ENCODE assay signal across 1 cellular context in the genomic region with DNA sequence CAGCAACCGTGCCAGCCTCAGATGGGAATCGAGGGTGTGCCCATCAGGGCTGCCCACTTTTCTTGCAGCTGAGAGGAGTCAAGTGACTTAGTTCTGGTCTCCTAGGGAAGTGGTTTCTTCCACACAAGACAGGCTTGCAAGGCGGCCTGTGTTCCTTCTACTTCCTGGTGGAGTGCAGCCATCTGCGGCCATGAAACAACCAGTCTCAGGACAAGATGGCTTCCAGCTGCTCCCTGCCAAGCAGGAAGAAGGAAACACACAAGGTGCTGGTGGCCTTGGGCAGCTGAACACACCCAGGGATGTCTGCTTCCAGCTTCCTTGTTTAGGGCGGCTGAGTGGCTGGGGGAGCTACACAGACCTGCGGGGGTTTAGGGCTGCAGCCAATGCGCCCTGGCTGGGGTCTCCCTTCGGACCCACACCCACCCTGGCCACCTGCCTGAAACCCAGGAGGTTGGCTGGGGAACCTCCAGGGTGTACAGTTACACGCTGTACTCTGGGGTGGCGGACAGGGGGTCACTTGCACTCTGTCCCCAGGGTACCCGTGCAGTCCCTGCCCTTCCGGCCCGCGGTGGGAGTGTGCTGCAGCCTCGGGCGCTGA.
TF ChIP-seq lines count a peak whose summit lies in the region.

No MANE protein-coding gene starts in this region.

TF ChIP-seq in GM23338, 12 proteins besides CTCF, POLR2A, EP300 and RAD21:
- no peak for TF ChIP-seq CREB1 (CRISPR knock-in tag; IDR thresholded peaks at IDR 0.05; ENCODE audit: low read depth)
- TF ChIP-seq JUNB (IDR thresholded peaks at IDR 0.05; ENCODE audit: unreplicated experiment) = no peak
- no peak for TF ChIP-seq ZNF114 (CRISPR knock-in tag; IDR thresholded peaks at IDR 0.05)
- TF ChIP-seq POLR2AphosphoS5 (IDR thresholded peaks at IDR 0.05; ENCODE audit: low read depth) = no peak
- TF ChIP-seq, protein P1, sequence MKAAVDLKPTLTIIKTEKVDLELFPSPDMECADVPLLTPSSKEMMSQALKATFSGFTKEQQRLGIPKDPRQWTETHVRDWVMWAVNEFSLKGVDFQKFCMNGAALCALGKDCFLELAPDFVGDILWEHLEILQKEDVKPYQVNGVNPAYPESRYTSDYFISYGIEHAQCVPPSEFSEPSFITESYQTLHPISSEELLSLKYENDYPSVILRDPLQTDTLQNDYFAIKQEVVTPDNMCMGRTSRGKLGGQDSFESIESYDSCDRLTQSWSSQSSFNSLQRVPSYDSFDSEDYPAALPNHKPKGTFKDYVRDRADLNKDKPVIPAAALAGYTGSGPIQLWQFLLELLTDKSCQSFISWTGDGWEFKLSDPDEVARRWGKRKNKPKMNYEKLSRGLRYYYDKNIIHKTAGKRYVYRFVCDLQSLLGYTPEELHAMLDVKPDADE (IDR thresholded peaks at IDR 0.05) = no peak
- TF ChIP-seq EZH2phosphoT487 (IDR thresholded peaks at IDR 0.05; ENCODE audit: unreplicated experiment) = no peak
- TF ChIP-seq STAT1 (IDR thresholded peaks at IDR 0.05; ENCODE audit: unreplicated experiment) = no peak
- no peak for TF ChIP-seq NANOG (IDR thresholded peaks at IDR 0.05; ENCODE audit: borderline replicate concordance)
- TF ChIP-seq, protein P2, sequence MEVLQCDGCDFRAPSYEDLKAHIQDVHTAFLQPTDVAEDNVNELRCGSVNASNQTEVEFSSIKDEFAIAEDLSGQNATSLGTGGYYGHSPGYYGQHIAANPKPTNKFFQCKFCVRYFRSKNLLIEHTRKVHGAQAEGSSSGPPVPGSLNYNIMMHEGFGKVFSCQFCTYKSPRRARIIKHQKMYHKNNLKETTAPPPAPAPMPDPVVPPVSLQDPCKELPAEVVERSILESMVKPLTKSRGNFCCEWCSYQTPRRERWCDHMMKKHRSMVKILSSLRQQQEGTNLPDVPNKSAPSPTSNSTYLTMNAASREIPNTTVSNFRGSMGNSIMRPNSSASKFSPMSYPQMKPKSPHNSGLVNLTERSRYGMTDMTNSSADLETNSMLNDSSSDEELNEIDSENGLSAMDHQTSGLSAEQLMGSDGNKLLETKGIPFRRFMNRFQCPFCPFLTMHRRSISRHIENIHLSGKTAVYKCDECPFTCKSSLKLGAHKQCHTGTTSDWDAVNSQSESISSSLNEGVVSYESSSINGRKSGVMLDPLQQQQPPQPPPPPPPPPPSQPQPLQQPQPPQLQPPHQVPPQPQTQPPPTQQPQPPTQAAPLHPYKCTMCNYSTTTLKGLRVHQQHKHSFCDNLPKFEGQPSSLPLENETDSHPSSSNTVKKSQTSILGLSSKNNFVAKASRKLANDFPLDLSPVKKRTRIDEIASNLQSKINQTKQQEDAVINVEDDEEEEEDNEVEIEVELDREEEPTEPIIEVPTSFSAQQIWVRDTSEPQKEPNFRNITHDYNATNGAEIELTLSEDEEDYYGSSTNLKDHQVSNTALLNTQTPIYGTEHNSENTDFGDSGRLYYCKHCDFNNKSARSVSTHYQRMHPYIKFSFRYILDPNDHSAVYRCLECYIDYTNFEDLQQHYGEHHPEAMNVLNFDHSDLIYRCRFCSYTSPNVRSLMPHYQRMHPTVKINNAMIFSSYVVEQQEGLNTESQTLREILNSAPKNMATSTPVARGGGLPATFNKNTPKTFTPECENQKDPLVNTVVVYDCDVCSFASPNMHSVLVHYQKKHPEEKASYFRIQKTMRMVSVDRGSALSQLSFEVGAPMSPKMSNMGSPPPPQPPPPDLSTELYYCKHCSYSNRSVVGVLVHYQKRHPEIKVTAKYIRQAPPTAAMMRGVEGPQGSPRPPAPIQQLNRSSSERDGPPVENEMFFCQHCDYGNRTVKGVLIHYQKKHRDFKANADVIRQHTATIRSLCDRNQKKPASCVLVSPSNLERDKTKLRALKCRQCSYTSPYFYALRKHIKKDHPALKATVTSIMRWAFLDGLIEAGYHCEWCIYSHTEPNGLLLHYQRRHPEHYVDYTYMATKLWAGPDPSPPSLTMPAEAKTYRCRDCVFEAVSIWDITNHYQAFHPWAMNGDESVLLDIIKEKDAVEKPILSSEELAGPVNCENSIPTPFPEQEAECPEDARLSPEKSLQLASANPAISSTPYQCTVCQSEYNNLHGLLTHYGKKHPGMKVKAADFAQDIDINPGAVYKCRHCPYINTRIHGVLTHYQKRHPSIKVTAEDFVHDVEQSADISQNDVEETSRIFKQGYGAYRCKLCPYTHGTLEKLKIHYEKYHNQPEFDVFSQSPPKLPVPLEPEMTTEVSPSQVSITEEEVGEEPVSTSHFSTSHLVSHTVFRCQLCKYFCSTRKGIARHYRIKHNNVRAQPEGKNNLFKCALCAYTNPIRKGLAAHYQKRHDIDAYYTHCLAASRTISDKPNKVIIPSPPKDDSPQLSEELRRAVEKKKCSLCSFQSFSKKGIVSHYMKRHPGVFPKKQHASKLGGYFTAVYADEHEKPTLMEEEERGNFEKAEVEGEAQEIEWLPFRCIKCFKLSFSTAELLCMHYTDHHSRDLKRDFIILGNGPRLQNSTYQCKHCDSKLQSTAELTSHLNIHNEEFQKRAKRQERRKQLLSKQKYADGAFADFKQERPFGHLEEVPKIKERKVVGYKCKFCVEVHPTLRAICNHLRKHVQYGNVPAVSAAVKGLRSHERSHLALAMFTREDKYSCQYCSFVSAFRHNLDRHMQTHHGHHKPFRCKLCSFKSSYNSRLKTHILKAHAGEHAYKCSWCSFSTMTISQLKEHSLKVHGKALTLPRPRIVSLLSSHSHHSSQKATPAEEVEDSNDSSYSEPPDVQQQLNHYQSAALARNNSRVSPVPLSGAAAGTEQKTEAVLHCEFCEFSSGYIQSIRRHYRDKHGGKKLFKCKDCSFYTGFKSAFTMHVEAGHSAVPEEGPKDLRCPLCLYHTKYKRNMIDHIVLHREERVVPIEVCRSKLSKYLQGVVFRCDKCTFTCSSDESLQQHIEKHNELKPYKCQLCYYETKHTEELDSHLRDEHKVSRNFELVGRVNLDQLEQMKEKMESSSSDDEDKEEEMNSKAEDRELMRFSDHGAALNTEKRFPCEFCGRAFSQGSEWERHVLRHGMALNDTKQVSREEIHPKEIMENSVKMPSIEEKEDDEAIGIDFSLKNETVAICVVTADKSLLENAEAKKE (CRISPR knock-in tag; IDR thresholded peaks at IDR 0.05) = no peak
- TF ChIP-seq ZNF331 (CRISPR knock-in tag; IDR thresholded peaks at IDR 0.05; ENCODE audit: low read depth) = no peak
- no peak for TF ChIP-seq EZH2 (IDR thresholded peaks at IDR 0.05; ENCODE audit: low read depth, unreplicated experiment)
